ENCODE assay signal across 8 cellular contexts in the genomic region with DNA sequence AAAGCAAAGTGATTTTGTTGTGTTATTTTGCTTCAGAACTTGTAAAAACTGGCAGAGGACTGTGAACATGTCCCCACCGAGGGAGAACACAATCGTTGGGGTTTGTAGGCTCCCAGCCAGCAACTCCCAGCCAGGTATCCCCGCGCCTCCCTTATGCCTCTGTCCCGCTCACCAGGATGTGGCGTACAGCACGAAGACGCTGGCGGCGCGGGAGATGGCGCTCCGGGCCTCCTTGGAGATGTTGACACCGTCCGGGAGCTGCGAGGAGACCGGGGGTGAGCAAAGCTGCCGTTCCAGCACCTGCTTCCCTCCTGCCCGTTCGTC. TPM values are rescaled to one million over a fixed set of nuclear protein-coding genes. Genes with fewer than 3 reads are reported as not detected.
DNase-seq lines count a peak whose midpoint lies in the region; ATAC-seq and TF ChIP-seq lines count a peak whose summit lies in the region.

No MANE protein-coding gene starts in this region.

- no peaks in the 10 kb centered on the region for H3K9me3 Mint-ChIP-seq in nephron

- peaks cover 27% of the 10 kb centered on the region for H3K36me3 Mint-ChIP-seq in nephron (ENCODE audit: low read depth)

- ATAC-seq in GM21447 (IDR thresholded peaks at IDR 0.05; ENCODE audit: unreplicated experiment): peak; percentile 2

- peak overlapping the region; percentile 99 to 100 (median 100) for H3K27ac Mint-ChIP-seq in nephron

- H3K9ac ChIP-seq in colonic mucosa (ENCODE audit: low read depth in 2 of 2, low read length in 2 of 2): peak overlapping the region; percentile 76 to 94

- H3K27me3 ChIP-seq in colonic mucosa: no peaks in the 10 kb centered on the region

- H3K4me3 Mint-ChIP-seq in nephron: peak overlapping the region; percentile 92 to 99 (median 95)

- peak overlapping the region; percentile 99 for H3K4me3 ChIP-seq in Jurkat, Clone E6-1 (ENCODE audit: low read length)
- H3K4me3 ChIP-seq in colonic mucosa: peak overlapping the region; percentile 62

- H3K4me1 Mint-ChIP-seq in nephron: peaks cover 21% of the 10 kb centered on the region

- peaks cover 3% of the 10 kb centered on the region for H3K4me1 ChIP-seq in colonic mucosa

- no peaks in the 10 kb centered on the region for H3K9me3 ChIP-seq in colonic mucosa

- intact Hi-C loops in colonic mucosa (cut with DNase I): no loop called here

- H3K27me3 Mint-ChIP-seq in nephron (ENCODE audit: low read depth): no peaks in the 10 kb centered on the region

- DNase-seq in Jurkat, Clone E6-1 (ENCODE audit: low read depth, low spot score): no peak
- no peak for DNase-seq in colonic mucosa
- DNase-seq in NCI-H510A treated with DMSO at 0.1 percent for 48 hours (lab: John Stamatoyannopoulos, UW): no peak
- no peak for DNase-seq in activated CD8-positive, alpha-beta memory T cell treated with anti-CD3 and anti-CD28 coated beads, Interleukin-2, amount 50 U/mL, for 48 hours
- DNase-seq in activated gamma-delta T cell (lab: John Stamatoyannopoulos, UW): no peak
- DNase-seq in NCI-H510A (lab: John Stamatoyannopoulos, UW): no peak

- no peaks in the 10 kb centered on the region for H3K36me3 ChIP-seq in colonic mucosa

- TF ChIP-seq CTCF in colonic mucosa (IDR thresholded peaks at IDR 0.05): no peak
- TF ChIP-seq CTCF in nephron (IDR thresholded peaks at IDR 0.05; ENCODE audit: unreplicated experiment in 3 of 3): no peak

- H3K27ac ChIP-seq in colonic mucosa: peak overlapping the region; percentile 90

RNA-seq across cellular contexts. Expression of gene POLE3, which starts 0.6 kb away (rescaled TPM):
- polyA plus RNA-seq in Jurkat, Clone E6-1 (2012; ENCODE audit: insufficient read depth, insufficient read length): 131 TPM
- total RNA-seq in colonic mucosa: 10 to 100 TPM; 27.0 to 46.6 TPM

RNA-seq across cellular contexts. Expression of gene C9orf43, which starts 0.7 kb away (rescaled TPM):
- polyA plus RNA-seq in Jurkat, Clone E6-1 (2012; ENCODE audit: insufficient read depth, insufficient read length): 1.6 TPM
- total RNA-seq in colonic mucosa: under 1 TPM; 0.57 to 0.61 TPM

RNA-seq across cellular contexts. Expression of gene ALAD, which starts 8.8 kb away (rescaled TPM):
- polyA plus RNA-seq in Jurkat, Clone E6-1 (2012; ENCODE audit: insufficient read depth, insufficient read length): 33.4 TPM
- 10 to 100 TPM; 50.3 to 51.4 TPM for total RNA-seq in colonic mucosa

RNA-seq across cellular contexts. Expression of gene HDHD3, which starts 33.1 kb away (rescaled TPM):
- polyA plus RNA-seq in Jurkat, Clone E6-1 (2012; ENCODE audit: insufficient read depth, insufficient read length): 15.6 TPM
- 100 to 1,000 TPM; 132 to 141 TPM for total RNA-seq in colonic mucosa

RNA-seq across cellular contexts. Expression of gene RGS3, which starts 53.7 kb away (rescaled TPM):
- polyA plus RNA-seq in Jurkat, Clone E6-1 (2012; ENCODE audit: insufficient read depth, insufficient read length): 8.9 TPM
- 10 to 100 TPM; 67.4 to 71.1 TPM for total RNA-seq in colonic mucosa
